9 cellular contexts compared by ENCODE assay signal in genomic region chr12:124747426-124748161, GRCh38.
DNase-seq lines count a peak whose midpoint lies in the region; ATAC-seq and TF ChIP-seq lines count a peak whose summit lies in the region.
"Had no signal": no experiment of that assay in that cellular context is flagged by ENCODE, and none has a peak within 500 bp of the region (broad histone marks: within the 10 kb centered on the region; RNA-seq: fewer than 3 reads in every experiment).

No MANE protein-coding gene starts in this region.

- no peaks in the 10 kb centered on the region for H3K36me3 Mint-ChIP-seq in nephron (ENCODE audit: low read depth)

- peaks cover 67% of the 10 kb centered on the region for H3K4me1 Mint-ChIP-seq in nephron

- H3K27me3 ChIP-seq in breast epithelium: no peaks in the 10 kb centered on the region
- H3K27me3 ChIP-seq in HAP-1 (ENCODE audit: low read depth): no peaks in the 10 kb centered on the region

- H3K4me3 ChIP-seq in breast epithelium (no peak overlapping the region), HAP-1 (no peak overlapping the region)

- in situ Hi-C loops in HAP-1 (cut with MboI; ENCODE audit: low sequenced_read_pairs): no loop called here

- intact Hi-C loops in breast epithelium (cut with DNase I; ENCODE audit: low total_unique reads): no loop called here

- H3K27ac Mint-ChIP-seq in nephron: peak overlapping the region; percentile 97 to 98 (median 97)

- no peaks in the 10 kb centered on the region for H3K36me3 ChIP-seq in breast epithelium
- no peaks in the 10 kb centered on the region for H3K36me3 ChIP-seq in HAP-1 (replicated peaks)

- TF ChIP-seq CTCF in breast epithelium (IDR thresholded peaks at IDR 0.05) (no peak), nephron (IDR thresholded peaks at IDR 0.05; ENCODE audit: unreplicated experiment in 3 of 3) (no peak)

- H3K27me3 Mint-ChIP-seq in nephron (ENCODE audit: low read depth): peaks cover 9% of the 10 kb centered on the region

- peak overlapping the region; percentile 87 to 91 for H3K27ac ChIP-seq in breast epithelium

- no peaks in the 10 kb centered on the region for H3K9me3 ChIP-seq in breast epithelium
- no peaks in the 10 kb centered on the region for H3K9me3 ChIP-seq in HAP-1

- H3K4me1 ChIP-seq in breast epithelium (peaks cover 17 to 26% of the 10 kb centered on the region in 2 donors), HAP-1 (peaks cover 8% of the 10 kb centered on the region)

- DNase-seq in Daoy (ENCODE audit: low read depth): peak; percentile 88
- peak; percentile 96 for DNase-seq in HPDE6-E6E7 (ENCODE audit: extremely low spot score)
- DNase-seq in breast epithelium (ENCODE audit: low spot score in 2 of 2): no peak
- no peak for DNase-seq in HAP-1 (ENCODE audit: low spot score in 2 of 2)
- DNase-seq in NCI-H1092 treated with DMSO at 0.1 percent for 48 hours (lab: John Stamatoyannopoulos, UW): no peak
- DNase-seq in NCI-H69 (lab: John Stamatoyannopoulos, UW): no peak
- DNase-seq: NCI-H1417 had no signal

- no peak for ATAC-seq in HG02870 (IDR thresholded peaks at IDR 0.05; ENCODE audit: unreplicated experiment)

- peak overlapping the region in 1 of 3 experiments; percentile 11 for H3K4me3 Mint-ChIP-seq in nephron

- peaks cover under 1% of the 10 kb centered on the region for H3K9me3 Mint-ChIP-seq in nephron

- no peak for TF ChIP-seq POLR2A in breast epithelium (IDR thresholded peaks at IDR 0.05)

Comparison
In these comparisons a context has a peak if more than half of its experiments do, and no peak if none do; other contexts are left out.
1. DNase-seq: peak in Daoy (single experiment) and HPDE6-E6E7 (single experiment); none in breast epithelium (0 of 2), HAP-1 (0 of 2), NCI-H1092 treated with DMSO at 0.1 percent for 48 hours (single experiment) and NCI-H69 (single experiment).